Comparison of ENCODE assay signal across 9 cellular contexts in the genomic region with DNA sequence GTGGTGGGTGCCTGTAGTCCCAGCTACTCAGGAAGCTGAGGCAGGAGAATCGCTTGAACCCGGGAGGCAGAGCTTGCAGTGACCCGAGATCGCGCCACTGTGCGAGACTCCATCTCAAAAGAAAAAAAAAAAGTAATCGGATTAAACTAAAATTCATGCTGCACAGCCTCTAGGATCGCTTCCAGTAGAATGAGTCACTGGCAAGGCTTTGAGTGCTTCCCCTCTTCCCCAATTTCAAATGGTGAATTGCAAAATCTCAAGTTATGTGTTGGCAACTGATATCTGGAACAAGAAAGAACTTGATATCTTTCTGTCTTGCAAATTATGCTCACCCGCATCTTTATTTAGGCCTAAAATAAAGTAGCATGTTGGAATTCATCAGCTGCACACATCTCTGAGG. TPM values are rescaled to one million over a fixed set of nuclear protein-coding genes. Genes with fewer than 3 reads are reported as not detected.
DNase-seq lines count a peak whose midpoint lies in the region; ATAC-seq, FAIRE-seq and TF ChIP-seq lines count a peak whose summit lies in the region.
"Had no signal": no experiment of that assay in that cellular context is flagged by ENCODE, and none has a peak within 500 bp of the region (broad histone marks: within the 10 kb centered on the region; RNA-seq: fewer than 3 reads in every experiment).

No MANE protein-coding gene starts in this region.

- H3K27ac ChIP-seq in A549 (peak overlapping the region in 1 of 2 experiments; percentile 68; a peak in 3 of 6 replicates), HL-60 (replicated peaks) (peak overlapping the region; percentile 43), left lung (peak overlapping the region; percentile 28 to 44)

- CTCF ChIA-PET in A549 (lab: Yijun Ruan, JAX), result interaction anchor here (1.3 kb wide), 1 partner anchor 11 kb away, joined by 4 read pairs; no protein-coding TSS in a partner anchor

- H3K9me3 Mint-ChIP-seq in immature natural killer cell, result no peaks in the 10 kb centered on the region

- 80% methylated on average over 9 of the region's 9 CpGs for WGBS in A549 (ENCODE audit: missing lambda C conversion rate)

- FAIRE-seq in A549 (lab: Jason Lieb, UNC) (no peak), D721Med (lab: Jason Lieb, UNC) (no peak)

- DNase-seq in A549 (ENCODE audit: low read depth in 1 of 2, low spot score in 1 of 2) (no peak), HL-60 (ENCODE audit: low read depth in 1 of 2, low spot score in 1 of 2) (peak; percentile 80 to 83), amniotic epithelial cell (ENCODE audit: low read depth) (peak; percentile 92), left lung (peak in 1 of 2 donors; percentile 73), superior temporal gyrus (ENCODE audit: extremely low spot score) (no peak), immature natural killer cell (no peak), D721Med (ENCODE audit: insufficient read length, low spot score) (no peak), NCI-H774 (lab: John Stamatoyannopoulos, UW) (no peak)
- DNase-seq: NCI-H510A treated with DMSO at 0.1 percent for 48 hours had no signal

- peaks cover 80 to 88% of the 10 kb centered on the region in 2 donors for H3K4me1 Mint-ChIP-seq in immature natural killer cell

- no peak overlapping the region for H3K4me3 Mint-ChIP-seq in immature natural killer cell

- peak overlapping the region; percentile 31; the same call in 1 of the 3 replicates for H3K4me2 ChIP-seq in A549

- H3K9me3 ChIP-seq in A549, result no peaks in the 10 kb centered on the region
- no peaks in the 10 kb centered on the region for H3K9me3 ChIP-seq in left lung

- TF ChIP-seq CTCF in A549 (IDR thresholded peaks at IDR 0.05) (no peak), HL-60 (IDR thresholded peaks at IDR 0.05; ENCODE audit: insufficient read depth, low read length) (no peak), left lung (IDR thresholded peaks at IDR 0.05) (no peak), D721Med (IDR thresholded peaks at IDR 0.05; ENCODE audit: insufficient read depth, missing control alignments) (no peak)

- peaks cover 0 to 5% (median 0%) of the 10 kb centered on the region in 3 donors for H3K36me3 Mint-ChIP-seq in immature natural killer cell

- no peak for TF ChIP-seq EP300 in A549 (IDR thresholded peaks at IDR 0.05)

- ATAC-seq in A549 (peak in 1 of 2 experiments; percentile 44; a peak in 1 of 6 replicates), left lung (peak; percentile 68)

- peaks cover 16% of the 10 kb centered on the region for H3K4me1 ChIP-seq in A549
- H3K4me1 ChIP-seq in left lung, result peaks cover 7 to 42% of the 10 kb centered on the region in 2 donors

- POLR2A ChIA-PET in A549 (lab: Yijun Ruan, JAX), result no interaction called here

- H3K27me3 Mint-ChIP-seq in immature natural killer cell (ENCODE audit: low read depth in 3 of 3), result peaks cover 0 to 3% (median 2%) of the 10 kb centered on the region in 3 donors

- TF ChIP-seq POLR2A in A549 (IDR thresholded peaks at IDR 0.05; ENCODE audit: low read length), result no peak

- no peak overlapping the region for H3K27ac Mint-ChIP-seq in immature natural killer cell

- TF ChIP-seq RAD21 in A549 (conservative IDR thresholded peaks at IDR 0.05 in 1 of 2, IDR thresholded peaks at IDR 0.05 in 1 of 2), result no peak

- H3K27me3 ChIP-seq in HL-60 (ENCODE audit: insufficient read depth, poor library complexity, severe bottlenecking) (no peaks in the 10 kb centered on the region), left lung (no peaks in the 10 kb centered on the region)

- intact Hi-C loops in left lung (cut with DNase I), result no loop called here

- no peaks in the 10 kb centered on the region for H3K36me3 ChIP-seq in left lung

- H3K4me3 ChIP-seq in A549, result no peak overlapping the region
- H3K4me3 ChIP-seq in HL-60 (replicated peaks; ENCODE audit: insufficient read depth, low read length), result no peak overlapping the region
- H3K4me3 ChIP-seq in left lung, result no peak overlapping the region

TF ChIP-seq in A549, 52 proteins besides CTCF, POLR2A, EP300 and RAD21:
- TF ChIP-seq TFCP2L1 (CRISPR knock-in tag; IDR thresholded peaks at IDR 0.05) (no peak), CEBPB (IDR thresholded peaks at IDR 0.05) (peak in 1 of 2 experiments; percentile 45; a peak in 1 of 4 replicates), FOSL2 (IDR thresholded peaks at IDR 0.05) (0 out of 2 replicates have a peak, but pooled peaks have one; percentile 8), FOSL2 (CRISPR knock-in tag; IDR thresholded peaks at IDR 0.05) (no peak)

RNA-seq across cellular contexts. Expression of gene TTC39C, which starts 12.6 kb away (rescaled TPM):
- polyA plus RNA-seq in A549 (2011; rRNA removed) (18.4 and 19.2 TPM in 2 replicates), A549 (2017; fragmentation: RNase III; extraction: RNeasy Plus Mini Kit Qiagen cat#74134 plus additional on column Dnase treatment) (7.3 to 8.7 TPM (median 8.7 TPM) in 3 replicates), immature natural killer cell (10 to 100 TPM; 18.3 to 26.7 (median 25.0) TPM)
- 4.1 and 5.0 TPM in 2 replicates for polyA plus RNA-seq in A549 (2012; cell fraction: cytosol; rRNA removed)
- polyA plus RNA-seq in A549 (2012; cell fraction: nucleus; rRNA removed), result 4.7 and 6.2 TPM in 2 replicates
- 14.5 and 14.9 TPM in 2 replicates for polyA minus RNA-seq in A549 (2011; rRNA and poly(A)+ RNA removed)
- 10 to 100 TPM; 12.2 to 19.3 TPM for total RNA-seq in left lung

Comparison
In these comparisons a context has a peak if more than half of its experiments do, and no peak if none do; other contexts are left out.
1. DNase-seq: peak in HL-60 (2 of 2) and amniotic epithelial cell (single experiment); none in A549 (0 of 2), superior temporal gyrus (single experiment), immature natural killer cell (0 of 3), D721Med (single experiment) and NCI-H774 (single experiment).